24 cellular contexts compared by ENCODE assay signal in the genomic region with DNA sequence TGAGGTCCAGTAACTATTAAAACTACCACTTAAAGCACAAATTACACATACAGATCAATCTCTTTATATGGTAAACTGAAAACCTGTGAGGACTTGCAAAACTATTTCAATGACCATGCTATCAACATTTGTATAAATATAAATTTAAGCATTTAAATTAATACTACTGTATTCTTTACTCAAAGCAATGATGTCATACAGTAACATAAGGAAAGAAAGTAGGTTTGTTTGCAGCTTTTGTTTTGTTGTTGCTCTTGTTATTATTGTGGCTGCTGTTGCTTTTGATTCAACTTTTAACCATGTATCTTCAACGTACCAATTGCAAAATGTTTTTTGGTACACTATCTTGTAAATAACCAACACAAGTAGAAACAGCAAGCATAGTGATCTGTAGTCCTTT. TPM values are rescaled to one million over a fixed set of nuclear protein-coding genes. Genes with fewer than 3 reads are reported as not detected.
DNase-seq lines count a peak whose midpoint lies in the region; ATAC-seq and TF ChIP-seq lines count a peak whose summit lies in the region.
"Had no signal": no experiment of that assay in that cellular context is flagged by ENCODE, and none has a peak within 500 bp of the region (broad histone marks: within the 10 kb centered on the region; RNA-seq: fewer than 3 reads in every experiment).

No MANE protein-coding gene starts in this region.

- CTCF ChIA-PET in activated CD8-positive, alpha-beta T cell treated with anti-CD3 and anti-CD28 coated beads for 36 hours (lab: Charles Lee), result interaction anchor here (1.4 kb wide), 1 partner anchor 16 kb away, joined by 4 read pairs; no protein-coding TSS in a partner anchor
- CTCF ChIA-PET in activated CD8-positive, alpha-beta T cell treated with anti-CD3 and anti-CD28 coated beads, Interleukin-2, amount 10 ng/mL, durations not matched to agents 7 days and 5 days (lab: Charles Lee), result interaction anchor here (1.7 kb wide), 1 partner anchor 16 kb away, joined by 5 read pairs; no protein-coding TSS in a partner anchor
- CTCF ChIA-PET in CD8-positive, alpha-beta memory T cell (lab: Charles Lee), result no interaction called here

- intact Hi-C loops in activated CD8-positive, alpha-beta T cell treated with anti-CD3 and anti-CD28 coated beads for 36 hours (cut with micrococcal nuclease), result no loop called here
- intact Hi-C loops in colonic mucosa (cut with DNase I), result no loop called here

- H3K4me1 ChIP-seq in CD8-positive, alpha-beta memory T cell (ENCODE audit: insufficient read depth, low read length), result peaks cover 52% of the 10 kb centered on the region
- H3K4me1 ChIP-seq in colonic mucosa, result peaks cover 3% of the 10 kb centered on the region
- H3K4me1 ChIP-seq: foreskin keratinocyte had no signal

- no peak overlapping the region for H3K27ac ChIP-seq in CD8-positive, alpha-beta memory T cell (ENCODE audit: low read depth, low read length)
- no peak overlapping the region for H3K27ac ChIP-seq in colonic mucosa
- H3K27ac ChIP-seq: BLaER1 treated with 17β-estradiol and CSF1 and Interleukin-3, amounts not matched to agents 10 nM and 100 nM; brain microvascular endothelial cell; foreskin keratinocyte; hepatocyte; HL-60; parathyroid adenoma; RWPE1 had no signal

- H3K27me3 Mint-ChIP-seq in activated CD8-positive, alpha-beta T cell treated with anti-CD3 and anti-CD28 coated beads for 36 hours, result no peaks in the 10 kb centered on the region
- no peaks in the 10 kb centered on the region for H3K27me3 Mint-ChIP-seq in activated CD8-positive, alpha-beta T cell treated with anti-CD3 and anti-CD28 coated beads, Interleukin-2, amount 10 ng/mL, durations not matched to agents 7 days and 5 days (ENCODE audit: low read depth)
- no peaks in the 10 kb centered on the region for H3K27me3 Mint-ChIP-seq in CD8-positive, alpha-beta memory T cell
- H3K27me3 Mint-ChIP-seq in T-helper 17 cell, result no peaks in the 10 kb centered on the region
- peaks cover 0 to 3% (median 0%) of the 10 kb centered on the region in 3 donors for H3K27me3 Mint-ChIP-seq in immature natural killer cell (ENCODE audit: low read depth in 3 of 3)
- H3K27me3 Mint-ChIP-seq: dendritic cell treated with granulocyte-macrophage colony-stimulating factor and Interleukin-4, amounts not matched to agents 40 ng/mL and 50 ng/mL, for 4 days; stimulated activated memory B cell treated with anti-CD40 and anti-IgM and Interleukin-4, amounts not matched to agents 10 μg/mL and 1 μg/mL and 100 μg/mL, for 72 hours had no signal

- DNase-seq in activated CD8-positive, alpha-beta T cell treated with anti-CD3 and anti-CD28 coated beads for 36 hours, result no peak
- DNase-seq in activated CD8-positive, alpha-beta T cell treated with anti-CD3 and anti-CD28 coated beads, Interleukin-2, amount 10 ng/mL, durations not matched to agents 7 days and 5 days, result no peak
- DNase-seq in CD8-positive, alpha-beta memory T cell, result no peak
- DNase-seq in T-helper 17 cell, result no peak
- no peak for DNase-seq in immature natural killer cell
- no peak for DNase-seq in HK-2 (ENCODE audit: unreplicated experiment)
- DNase-seq in colonic mucosa, result no peak
- DNase-seq: activated CD4-positive, alpha-beta T cell treated with anti-CD3 and anti-CD28 coated beads for 4 hours; brain microvascular endothelial cell; EL; NCI-H1417 treated with DMSO at 0.1 percent for 48 hours; NCI-H510A; thyroid gland had no signal

- H3K9me3 ChIP-seq in CD8-positive, alpha-beta memory T cell (ENCODE audit: low read length), result no peaks in the 10 kb centered on the region
- H3K9me3 ChIP-seq in T-helper 17 cell (ENCODE audit: control insufficient read depth, low read length, poor library complexity, severe bottlenecking), result no peaks in the 10 kb centered on the region
- H3K9me3 ChIP-seq in colonic mucosa, result no peaks in the 10 kb centered on the region
- H3K9me3 ChIP-seq: BLaER1 treated with 17β-estradiol and CSF1 and Interleukin-3, amounts not matched to agents 10 nM and 100 nM; thyroid gland had no signal

- H3K36me3 ChIP-seq in CD8-positive, alpha-beta memory T cell (ENCODE audit: insufficient read depth, low read length), result peaks cover 8% of the 10 kb centered on the region
- no peaks in the 10 kb centered on the region for H3K36me3 ChIP-seq in colonic mucosa

- no peak for ATAC-seq in activated CD8-positive, alpha-beta T cell treated with anti-CD3 and anti-CD28 coated beads for 36 hours
- ATAC-seq in activated CD8-positive, alpha-beta T cell treated with anti-CD3 and anti-CD28 coated beads, Interleukin-2, amount 10 ng/mL, durations not matched to agents 7 days and 5 days, result no peak
- ATAC-seq in T-helper 17 cell (no peak), HG03442 (IDR thresholded peaks at IDR 0.05; ENCODE audit: unreplicated experiment) (no peak)
- ATAC-seq: foreskin keratinocyte; GM23338; stimulated activated memory B cell treated with anti-CD40 and anti-IgM and Interleukin-4, amounts not matched to agents 10 μg/mL and 1 μg/mL and 100 μg/mL, for 72 hours had no signal

- no peak overlapping the region for H3K4me3 ChIP-seq in CD8-positive, alpha-beta memory T cell (ENCODE audit: low read length)
- no peak overlapping the region for H3K4me3 ChIP-seq in colonic mucosa
- H3K4me3 ChIP-seq: BLaER1 treated with 17β-estradiol and CSF1 and Interleukin-3, amounts not matched to agents 10 nM and 100 nM; GM23338; hepatocyte; lung; thyroid gland had no signal

- H3K9ac ChIP-seq in colonic mucosa (ENCODE audit: low read depth in 2 of 2, low read length in 2 of 2), result no peak overlapping the region
- H3K9ac ChIP-seq: BLaER1 treated with 17β-estradiol and CSF1 and Interleukin-3, amounts not matched to agents 10 nM and 100 nM; parathyroid adenoma had no signal

- peaks cover 67% of the 10 kb centered on the region for H3K36me3 Mint-ChIP-seq in activated CD8-positive, alpha-beta T cell treated with anti-CD3 and anti-CD28 coated beads for 36 hours (ENCODE audit: low read depth)
- peaks cover 68% of the 10 kb centered on the region for H3K36me3 Mint-ChIP-seq in activated CD8-positive, alpha-beta T cell treated with anti-CD3 and anti-CD28 coated beads, Interleukin-2, amount 10 ng/mL, durations not matched to agents 7 days and 5 days (ENCODE audit: low read depth)
- peaks cover 26 to 60% (median 31%) of the 10 kb centered on the region in 3 donors for H3K36me3 Mint-ChIP-seq in CD8-positive, alpha-beta memory T cell
- peaks cover 6% of the 10 kb centered on the region for H3K36me3 Mint-ChIP-seq in T-helper 17 cell (ENCODE audit: low read depth)
- H3K36me3 Mint-ChIP-seq in immature natural killer cell, result peaks cover 10 to 30% (median 12%) of the 10 kb centered on the region in 3 donors

- H3K27ac Mint-ChIP-seq in activated CD8-positive, alpha-beta T cell treated with anti-CD3 and anti-CD28 coated beads for 36 hours, result peak overlapping the region; percentile 80
- H3K27ac Mint-ChIP-seq in activated CD8-positive, alpha-beta T cell treated with anti-CD3 and anti-CD28 coated beads, Interleukin-2, amount 10 ng/mL, durations not matched to agents 7 days and 5 days, result no peak overlapping the region
- H3K27ac Mint-ChIP-seq in CD8-positive, alpha-beta memory T cell, result peak overlapping the region in 6 of 8 donors; percentile 42 to 87 (median 60)
- H3K27ac Mint-ChIP-seq in T-helper 17 cell (peak overlapping the region; percentile 63), immature natural killer cell (peak overlapping the region; percentile 6 to 76 (median 46))
- H3K27ac Mint-ChIP-seq: dendritic cell treated with granulocyte-macrophage colony-stimulating factor and Interleukin-4, amounts not matched to agents 40 ng/mL and 50 ng/mL, for 4 days; GM23338; stimulated activated memory B cell treated with anti-CD40 and anti-IgM and Interleukin-4, amounts not matched to agents 10 μg/mL and 1 μg/mL and 100 μg/mL, for 72 hours had no signal

- no peaks in the 10 kb centered on the region for H3K27me3 ChIP-seq in CD8-positive, alpha-beta memory T cell (ENCODE audit: insufficient read depth, low read length, poor library complexity, severe bottlenecking)
- no peaks in the 10 kb centered on the region for H3K27me3 ChIP-seq in colonic mucosa
- H3K27me3 ChIP-seq: BLaER1 treated with 17β-estradiol and CSF1 and Interleukin-3, amounts not matched to agents 10 nM and 100 nM; brain microvascular endothelial cell; foreskin keratinocyte; hepatocyte; thyroid gland had no signal

- POLR2A ChIA-PET in activated CD8-positive, alpha-beta T cell treated with anti-CD3 and anti-CD28 coated beads for 36 hours (lab: Charles Lee), result interaction anchor here (0.8 to 1.4 kb wide), 4 partner anchors 10 to 25 kb away, joined by 3 to 6 read pairs (median 4); no protein-coding TSS in a partner anchor
- POLR2A ChIA-PET in activated CD8-positive, alpha-beta T cell treated with anti-CD3 and anti-CD28 coated beads, Interleukin-2, amount 10 ng/mL, durations not matched to agents 7 days and 5 days (lab: Charles Lee), result interaction anchor here (0.7 kb wide), 1 partner anchor 47 kb away, joined by 3 read pairs; no protein-coding TSS in a partner anchor
- POLR2A ChIA-PET in CD8-positive, alpha-beta memory T cell (lab: Charles Lee), result interaction anchor here (0.6 to 1.0 kb wide), 3 partner anchors 18 to 330 kb away, joined by 3 to 4 read pairs (median 3); no protein-coding TSS in a partner anchor

- peaks cover 8% of the 10 kb centered on the region for H3K9me3 Mint-ChIP-seq in activated CD8-positive, alpha-beta T cell treated with anti-CD3 and anti-CD28 coated beads for 36 hours
- H3K9me3 Mint-ChIP-seq in activated CD8-positive, alpha-beta T cell treated with anti-CD3 and anti-CD28 coated beads, Interleukin-2, amount 10 ng/mL, durations not matched to agents 7 days and 5 days (ENCODE audit: insufficient read depth), result no peaks in the 10 kb centered on the region
- H3K9me3 Mint-ChIP-seq in CD8-positive, alpha-beta memory T cell, result no peaks in the 10 kb centered on the region
- no peaks in the 10 kb centered on the region for H3K9me3 Mint-ChIP-seq in immature natural killer cell
- H3K9me3 Mint-ChIP-seq: dendritic cell treated with granulocyte-macrophage colony-stimulating factor and Interleukin-4, amounts not matched to agents 40 ng/mL and 50 ng/mL, for 4 days; GM23338; stimulated activated memory B cell treated with anti-CD40 and anti-IgM and Interleukin-4, amounts not matched to agents 10 μg/mL and 1 μg/mL and 100 μg/mL, for 72 hours had no signal

- peak overlapping the region; percentile 32 for H3K4me3 Mint-ChIP-seq in activated CD8-positive, alpha-beta T cell treated with anti-CD3 and anti-CD28 coated beads for 36 hours
- H3K4me3 Mint-ChIP-seq in activated CD8-positive, alpha-beta T cell treated with anti-CD3 and anti-CD28 coated beads, Interleukin-2, amount 10 ng/mL, durations not matched to agents 7 days and 5 days, result no peak overlapping the region
- H3K4me3 Mint-ChIP-seq in CD8-positive, alpha-beta memory T cell, result peak overlapping the region; percentile 33 to 73 (median 48)
- H3K4me3 Mint-ChIP-seq in T-helper 17 cell (no peak overlapping the region), immature natural killer cell (peak overlapping the region in 3 of 5 donors; percentile 27 to 52 (median 41))
- H3K4me3 Mint-ChIP-seq: dendritic cell treated with granulocyte-macrophage colony-stimulating factor and Interleukin-4, amounts not matched to agents 40 ng/mL and 50 ng/mL, for 4 days; GM23338 had no signal

- H3K4me1 Mint-ChIP-seq in activated CD8-positive, alpha-beta T cell treated with anti-CD3 and anti-CD28 coated beads for 36 hours (ENCODE audit: low read depth), result peaks cover 68% of the 10 kb centered on the region
- H3K4me1 Mint-ChIP-seq in activated CD8-positive, alpha-beta T cell treated with anti-CD3 and anti-CD28 coated beads, Interleukin-2, amount 10 ng/mL, durations not matched to agents 7 days and 5 days (ENCODE audit: low read depth), result peaks cover 54% of the 10 kb centered on the region
- peaks cover 78 to 87% (median 85%) of the 10 kb centered on the region in 3 donors for H3K4me1 Mint-ChIP-seq in CD8-positive, alpha-beta memory T cell
- H3K4me1 Mint-ChIP-seq in T-helper 17 cell (peaks cover 28% of the 10 kb centered on the region), immature natural killer cell (peaks cover 76 to 93% of the 10 kb centered on the region in 2 donors)

- no peak for TF ChIP-seq CTCF in activated CD8-positive, alpha-beta T cell treated with anti-CD3 and anti-CD28 coated beads for 36 hours (IDR thresholded peaks at IDR 0.05)
- no peak for TF ChIP-seq CTCF in colonic mucosa (IDR thresholded peaks at IDR 0.05)

RNA-seq across cellular contexts. Expression of a gene that starts 22.0 kb away (rescaled TPM):
- total RNA-seq in activated CD8-positive, alpha-beta T cell treated with anti-CD3 and anti-CD28 coated beads for 36 hours, result 100 to 1,000 TPM; 104 to 113 TPM
- 100 to 1,000 TPM; 117 to 122 TPM for total RNA-seq in activated CD8-positive, alpha-beta T cell treated with anti-CD3 and anti-CD28 coated beads, Interleukin-2, amount 10 ng/mL, durations not matched to agents 7 days and 5 days
- total RNA-seq in CD8-positive, alpha-beta memory T cell, result 100 to 1,000 TPM; 112 to 113 TPM
- polyA plus RNA-seq in CD8-positive, alpha-beta memory T cell, result 67.7 TPM
- total RNA-seq in T-helper 17 cell (10 to 100 TPM; 81.3 to 91.1 TPM), colonic mucosa (10 to 100 TPM; 20.2 to 34.5 TPM)
- 10 to 100 TPM; 27.7 to 62.4 (median 31.5) TPM for polyA plus RNA-seq in immature natural killer cell

Comparison
In these comparisons a context has a peak if more than half of its experiments do, and no peak if none do; other contexts are left out.
1. H3K4me3 Mint-ChIP-seq: peak in activated CD8-positive, alpha-beta T cell treated with anti-CD3 and anti-CD28 coated beads for 36 hours (single experiment), CD8-positive, alpha-beta memory T cell (7 of 7) and immature natural killer cell (3 of 5); none in activated CD8-positive, alpha-beta T cell treated with anti-CD3 and anti-CD28 coated beads, Interleukin-2, amount 10 ng/mL, durations not matched to agents 7 days and 5 days (single experiment) and T-helper 17 cell (single experiment).